30 cellular contexts compared by ENCODE assay signal in genomic region chr1:233395852-233396646, GRCh38.
"Had no signal": no experiment of that assay in that cellular context is flagged by ENCODE, and none has a peak within 500 bp of the region (broad histone marks: within the 10 kb centered on the region; RNA-seq: fewer than 3 reads in every experiment).

No MANE protein-coding gene starts in this region.

- ATAC-seq: activated CD8-positive, alpha-beta T cell treated with anti-CD3 and anti-CD28 coated beads, Interleukin-2, amount 10 ng/mL, durations not matched to agents 7 days and 5 days; activated naive CD8-positive, alpha-beta T cell treated with anti-CD3 and anti-CD28 coated beads, Interleukin-2, amount 50 U/mL, for 24 hours; gastroesophageal sphincter had no signal

- H3K27ac ChIP-seq: breast epithelium, gastroesophageal sphincter, right atrium auricular region, suprapubic skin, tibial nerve, WERI-Rb-1 had no signal

- H3K4me3 ChIP-seq: breast epithelium, gastroesophageal sphincter, right atrium auricular region, suprapubic skin, tibial nerve had no signal

- H3K4me3 Mint-ChIP-seq: activated CD4-positive, alpha-beta T cell treated with anti-CD3 and anti-CD28 coated beads, Interleukin-2, amount 10 ng/mL, durations not matched to agents 7 days and 5 days; activated CD8-positive, alpha-beta memory T cell treated with anti-CD3 and anti-CD28 coated beads, Interleukin-2, amount 10 ng/mL, durations not matched to agents 7 days and 5 days; activated CD8-positive, alpha-beta T cell treated with anti-CD3 and anti-CD28 coated beads, Interleukin-2, amount 10 ng/mL, durations not matched to agents 7 days and 5 days; activated naive CD4-positive, alpha-beta T cell treated with anti-CD3 and anti-CD28 coated beads, Interleukin-2, amount 50 U/mL, for 24 hours; activated naive CD8-positive, alpha-beta T cell treated with anti-CD3 and anti-CD28 coated beads, Interleukin-2, amount 50 U/mL, for 24 hours; immature natural killer cell; naive B cell; neural crest cell; stimulated activated naive B cell treated with anti-CD40 and anti-IgM and Interleukin-4, amounts not matched to agents 10 μg/mL and 1 μg/mL and 100 μg/mL, for 72 hours had no signal

- H3K27me3 ChIP-seq: right atrium auricular region, tibial nerve had no signal

- H3K27ac Mint-ChIP-seq: activated CD4-positive, alpha-beta T cell treated with anti-CD3 and anti-CD28 coated beads, Interleukin-2, amount 10 ng/mL, durations not matched to agents 7 days and 5 days; activated CD8-positive, alpha-beta memory T cell treated with anti-CD3 and anti-CD28 coated beads, Interleukin-2, amount 10 ng/mL, durations not matched to agents 7 days and 5 days; activated CD8-positive, alpha-beta T cell treated with anti-CD3 and anti-CD28 coated beads, Interleukin-2, amount 10 ng/mL, durations not matched to agents 7 days and 5 days; activated naive CD4-positive, alpha-beta T cell treated with anti-CD3 and anti-CD28 coated beads, Interleukin-2, amount 50 U/mL, for 24 hours; activated naive CD8-positive, alpha-beta T cell treated with anti-CD3 and anti-CD28 coated beads, Interleukin-2, amount 50 U/mL, for 24 hours; activated T-helper 2 cell treated with anti-CD3 and anti-CD28 coated beads, Interferon-gamma antibody, Interleukin-2, Interleukin-4, amounts not matched to agents 10 μg/mL and 5 μg/mL and 100 μg/mL, durations not matched to agents 14 hours and 24 hours and 36 hours; immature natural killer cell; stimulated activated naive B cell treated with anti-CD40 and anti-IgM and Interleukin-4, amounts not matched to agents 10 μg/mL and 1 μg/mL and 100 μg/mL, for 72 hours had no signal

- FAIRE-seq: endothelial cell of umbilical vein, kidney, TTC549 had no signal

- H3K9me3 ChIP-seq: breast epithelium, gastroesophageal sphincter, right atrium auricular region, suprapubic skin, tibial nerve had no signal

- H3K9me3 Mint-ChIP-seq: activated CD4-positive, alpha-beta T cell treated with anti-CD3 and anti-CD28 coated beads, Interleukin-2, amount 10 ng/mL, durations not matched to agents 7 days and 5 days; activated naive CD4-positive, alpha-beta T cell treated with anti-CD3 and anti-CD28 coated beads, Interleukin-2, amount 50 U/mL, for 24 hours; activated naive CD8-positive, alpha-beta T cell treated with anti-CD3 and anti-CD28 coated beads, Interleukin-2, amount 50 U/mL, for 24 hours; activated T-helper 2 cell treated with anti-CD3 and anti-CD28 coated beads, Interferon-gamma antibody, Interleukin-2, Interleukin-4, amounts not matched to agents 10 μg/mL and 5 μg/mL and 100 μg/mL, durations not matched to agents 14 hours and 24 hours and 36 hours; immature natural killer cell; neural crest cell; stimulated activated naive B cell treated with anti-CD40 and anti-IgM and Interleukin-4, amounts not matched to agents 10 μg/mL and 1 μg/mL and 100 μg/mL, for 72 hours had no signal

- DNase-seq: activated CD4-positive, alpha-beta T cell treated with anti-CD3 and anti-CD28 coated beads, Interleukin-2, amount 10 ng/mL, durations not matched to agents 7 days and 5 days; activated CD4-positive, CD25-positive, alpha-beta regulatory T cell treated with anti-CD3 and anti-CD28 coated beads, Interleukin-2, amount 50 U/mL, for 72 hours; activated CD8-positive, alpha-beta memory T cell treated with anti-CD3 and anti-CD28 coated beads, Interleukin-2, amount 10 ng/mL, durations not matched to agents 7 days and 5 days; activated CD8-positive, alpha-beta T cell treated with anti-CD3 and anti-CD28 coated beads, Interleukin-2, amount 10 ng/mL, durations not matched to agents 7 days and 5 days; activated naive CD8-positive, alpha-beta T cell treated with anti-CD3 and anti-CD28 coated beads, Interleukin-2, amount 50 U/mL, for 24 hours; activated T-cell treated with anti-CD3 and anti-CD28 coated beads, Interleukin-2, amount 50 U/mL, for 48 hours; amygdala; central memory CD4-positive, alpha-beta T cell; head of caudate nucleus; hippocampal formation; immature natural killer cell; kidney; left colon; mammary epithelial cell; naive B cell; occipital lobe; stimulated activated CD4-positive, alpha-beta T cell treated with anti-CD3 and anti-CD28 coated beads, Interleukin-15, amount 100 ng/mL, for 24 hours; stimulated activated CD4-positive, alpha-beta T cell treated with anti-CD3 and anti-CD28 coated beads, Interleukin-2, amount 100 ng/mL, for 24 hours; stimulated activated naive B cell treated with anti-CD40 and anti-IgM and Interleukin-4, amounts not matched to agents 10 μg/mL and 1 μg/mL and 100 μg/mL, for 72 hours; WERI-Rb-1 had no signal

- H3K4me1 ChIP-seq: breast epithelium, gastroesophageal sphincter, right atrium auricular region, suprapubic skin, tibial nerve had no signal

- H3K36me3 Mint-ChIP-seq: activated CD8-positive, alpha-beta memory T cell treated with anti-CD3 and anti-CD28 coated beads, Interleukin-2, amount 10 ng/mL, durations not matched to agents 7 days and 5 days; activated naive CD4-positive, alpha-beta T cell treated with anti-CD3 and anti-CD28 coated beads, Interleukin-2, amount 50 U/mL, for 24 hours; immature natural killer cell; naive B cell; stimulated activated naive B cell treated with anti-CD40 and anti-IgM and Interleukin-4, amounts not matched to agents 10 μg/mL and 1 μg/mL and 100 μg/mL, for 72 hours had no signal

- H3K4me1 Mint-ChIP-seq: activated naive CD4-positive, alpha-beta T cell treated with anti-CD3 and anti-CD28 coated beads, Interleukin-2, amount 50 U/mL, for 24 hours; activated naive CD8-positive, alpha-beta T cell treated with anti-CD3 and anti-CD28 coated beads, Interleukin-2, amount 50 U/mL, for 24 hours; immature natural killer cell; naive B cell; neural crest cell; stimulated activated naive B cell treated with anti-CD40 and anti-IgM and Interleukin-4, amounts not matched to agents 10 μg/mL and 1 μg/mL and 100 μg/mL, for 72 hours had no signal

- H3K36me3 ChIP-seq: breast epithelium, gastroesophageal sphincter, right atrium auricular region, suprapubic skin, tibial nerve, WERI-Rb-1 had no signal
